8 cellular contexts compared by ENCODE assay signal in the genomic region with DNA sequence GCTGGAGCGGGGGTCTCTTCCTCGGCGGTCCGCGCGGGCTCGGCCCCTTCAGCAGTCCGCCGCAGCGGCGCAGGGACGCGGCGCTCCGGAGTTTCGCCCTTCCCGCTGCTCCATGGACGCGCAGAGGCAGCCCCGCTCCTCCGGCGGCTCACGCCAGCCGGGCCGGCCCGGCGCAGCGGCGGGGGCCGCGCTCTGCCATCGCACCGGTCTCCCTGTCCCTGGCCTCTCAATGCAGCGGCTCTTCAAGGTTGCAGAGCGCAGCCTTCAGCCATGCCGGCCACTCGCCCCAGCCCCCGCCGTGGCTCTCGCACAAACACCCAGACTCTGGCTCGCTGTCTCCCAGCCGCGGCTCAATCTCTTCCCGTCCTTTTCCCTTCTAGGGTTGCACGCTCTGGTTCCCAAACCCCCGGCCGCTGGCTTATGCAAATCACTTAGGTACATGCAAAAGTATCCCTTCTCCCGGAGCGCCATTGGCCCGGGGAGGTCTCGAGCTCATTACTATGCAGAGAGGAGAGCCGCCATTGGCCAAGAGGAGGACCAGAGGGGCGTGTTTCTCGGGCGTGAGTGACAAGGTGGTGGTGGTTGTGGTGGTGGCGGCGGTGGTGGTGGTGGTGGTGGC. TPM values are rescaled to one million over a fixed set of nuclear protein-coding genes. Genes with fewer than 3 reads are reported as not detected.
DNase-seq lines count a peak whose midpoint lies in the region; ATAC-seq, FAIRE-seq and TF ChIP-seq lines count a peak whose summit lies in the region.

A gene with protein sequence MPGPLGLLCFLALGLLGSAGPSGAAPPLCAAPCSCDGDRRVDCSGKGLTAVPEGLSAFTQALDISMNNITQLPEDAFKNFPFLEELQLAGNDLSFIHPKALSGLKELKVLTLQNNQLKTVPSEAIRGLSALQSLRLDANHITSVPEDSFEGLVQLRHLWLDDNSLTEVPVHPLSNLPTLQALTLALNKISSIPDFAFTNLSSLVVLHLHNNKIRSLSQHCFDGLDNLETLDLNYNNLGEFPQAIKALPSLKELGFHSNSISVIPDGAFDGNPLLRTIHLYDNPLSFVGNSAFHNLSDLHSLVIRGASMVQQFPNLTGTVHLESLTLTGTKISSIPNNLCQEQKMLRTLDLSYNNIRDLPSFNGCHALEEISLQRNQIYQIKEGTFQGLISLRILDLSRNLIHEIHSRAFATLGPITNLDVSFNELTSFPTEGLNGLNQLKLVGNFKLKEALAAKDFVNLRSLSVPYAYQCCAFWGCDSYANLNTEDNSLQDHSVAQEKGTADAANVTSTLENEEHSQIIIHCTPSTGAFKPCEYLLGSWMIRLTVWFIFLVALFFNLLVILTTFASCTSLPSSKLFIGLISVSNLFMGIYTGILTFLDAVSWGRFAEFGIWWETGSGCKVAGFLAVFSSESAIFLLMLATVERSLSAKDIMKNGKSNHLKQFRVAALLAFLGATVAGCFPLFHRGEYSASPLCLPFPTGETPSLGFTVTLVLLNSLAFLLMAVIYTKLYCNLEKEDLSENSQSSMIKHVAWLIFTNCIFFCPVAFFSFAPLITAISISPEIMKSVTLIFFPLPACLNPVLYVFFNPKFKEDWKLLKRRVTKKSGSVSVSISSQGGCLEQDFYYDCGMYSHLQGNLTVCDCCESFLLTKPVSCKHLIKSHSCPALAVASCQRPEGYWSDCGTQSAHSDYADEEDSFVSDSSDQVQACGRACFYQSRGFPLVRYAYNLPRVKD (minus strand): TSS at position 393 of the 619 bp plus-strand sequence. CDS start 488 bp downstream, outside the sequence.

- ATAC-seq in GM18873 (IDR thresholded peaks at IDR 0.05; ENCODE audit: low FRiP score, unreplicated experiment): peak; percentile 45
- peak; percentile 73 for ATAC-seq in HG03159 (IDR thresholded peaks at IDR 0.05; ENCODE audit: unreplicated experiment)

- peak within 1 kb of the TSS; percentile 94 for H3K4me2 ChIP-seq in keratinocyte (ENCODE audit: control insufficient read depth, extremely low read depth, insufficient read depth, low read depth, low read length)

- no peaks in the 10 kb centered on the region for H3K36me3 ChIP-seq in keratinocyte (ENCODE audit: control insufficient read depth in 2 of 2, extremely low read depth in 1 of 2, insufficient read depth in 2 of 2, low read length in 2 of 2)

- FAIRE-seq in A204.1 (lab: Jason Lieb, UNC): peak; percentile 92
- peak; percentile 56 for FAIRE-seq in keratinocyte (lab: Jason Lieb, UNC)

- no peaks in the 10 kb centered on the region for H3K9me3 ChIP-seq in keratinocyte (ENCODE audit: control insufficient read depth, low read depth, low read length)

- peak within 1 kb of the TSS; percentile 88 to 92 (median 91) for H3K4me3 ChIP-seq in keratinocyte (ENCODE audit: control insufficient read depth in 2 of 3, extremely low read depth in 1 of 3, insufficient read depth in 2 of 3, low read depth in 1 of 3, low read length in 3 of 3)

- H3K79me2 ChIP-seq in keratinocyte (ENCODE audit: control insufficient read depth, insufficient read depth, low read length): peaks cover 37% of the 10 kb centered on the region

- H2AFZ ChIP-seq in keratinocyte (ENCODE audit: control insufficient read depth, low read length): peak within 1 kb of the TSS; percentile 77

- TF ChIP-seq CTCF in keratinocyte (optimal IDR thresholded peaks at IDR 0.05 in 1 of 3, IDR thresholded peaks at IDR 0.05 in 1 of 3, conservative IDR thresholded peaks at IDR 0.05 in 1 of 3; ENCODE audit: extremely low read depth in 1 of 3, insufficient read depth in 2 of 3, low read length in 3 of 3): no peak

- no peaks in the 10 kb centered on the region for H3K27me3 ChIP-seq in keratinocyte (ENCODE audit: control insufficient read depth, extremely low read depth, insufficient read depth, low read length)

- dilution Hi-C loops in keratinocyte (cut with MboI; ENCODE audit: extremely low pct_ligation_motif_present, low sequenced_read_pairs): no loop called here

- H3K27ac ChIP-seq in keratinocyte (ENCODE audit: control insufficient read depth, insufficient read depth, low read length): peak within 1 kb of the TSS; percentile 83

- H4K20me1 ChIP-seq in keratinocyte (ENCODE audit: control insufficient read depth, extremely low read depth, insufficient read depth, low read length): no peaks in the 10 kb centered on the region

- H3K9ac ChIP-seq in keratinocyte (ENCODE audit: control insufficient read depth, extremely low read depth, insufficient read depth, low read length): peak within 1 kb of the TSS; percentile 90

- H3K4me1 ChIP-seq in keratinocyte (ENCODE audit: control insufficient read depth, extremely low read depth, insufficient read depth, low read length): peaks cover 27% of the 10 kb centered on the region

- DNase-seq in NCI-H345 treated with DMSO at 0.1 percent for 48 hours (lab: John Stamatoyannopoulos, UW; ENCODE audit: unreplicated experiment) (peak; percentile 87), cerebellum (ENCODE audit: low spot score) (peak; percentile 95), keratinocyte (ENCODE audit: low read depth, low spot score) (peak; percentile 81)
- DNase-seq in activated CD4-positive, alpha-beta T cell treated with anti-CD3 and anti-CD28 coated beads for 1 hour: peak; percentile 57
- DNase-seq in stimulated activated CD4-positive, alpha-beta T cell treated with anti-CD3 and anti-CD28 coated beads, Interleukin-12 subunit alpha, Interleukin-12 subunit beta, amount 100 ng/mL, for 4 hours: peak; percentile 55

- no peaks in the 10 kb centered on the region for H3K9me1 ChIP-seq in keratinocyte (ENCODE audit: control insufficient read depth, extremely low read depth, insufficient read depth, low read length)

RNA-seq across cellular contexts. Expression of the gene that starts here (rescaled TPM):
- total RNA-seq in cerebellum: 82.8 TPM
- 24.3 to 49.7 TPM (median 35.1 TPM) in 3 replicates for polyA plus RNA-seq in keratinocyte
- 7.3 TPM for polyA plus RNA-seq in keratinocyte (2011; ENCODE audit: low read depth)
- polyA plus RNA-seq in keratinocyte (2011; cell fraction: cytosol; rRNA removed): 10.9 and 21.5 TPM in 2 replicates
- 48.3 and 61.2 TPM in 2 replicates for polyA plus RNA-seq in keratinocyte (2011; cell fraction: nucleus; rRNA removed)
- polyA plus RNA-seq in keratinocyte (2012; ENCODE audit: low replicate concordance): 14.8 and 24.7 TPM in 2 replicates
- polyA minus RNA-seq in keratinocyte: 37.3 to 116 TPM (median 94.5 TPM) in 3 replicates
- polyA minus RNA-seq in keratinocyte (2011; cell fraction: cytosol; rRNA and poly(A)+ RNA removed): 30.1 TPM
- 95.4 and 156 TPM in 2 replicates for polyA minus RNA-seq in keratinocyte (2011; cell fraction: nucleus; rRNA and poly(A)+ RNA removed)

Comparison
In these comparisons a context has a peak if more than half of its experiments do, and no peak if none do; other contexts are left out.
1. Peak in every context shown above with its lines: DNase-seq, ATAC-seq, H3K4me3 ChIP-seq and H3K27ac ChIP-seq.